Comparison of ENCODE assay signal across 16 cellular contexts in genomic region chr2:223598994-223599645, GRCh38. TPM values are rescaled to one million over a fixed set of nuclear protein-coding genes. Genes with fewer than 3 reads are reported as not detected.
DNase-seq lines count a peak whose midpoint lies in the region; TF ChIP-seq lines count a peak whose summit lies in the region.
"Had no signal": no experiment of that assay in that cellular context is flagged by ENCODE, and none has a peak within 500 bp of the region (broad histone marks: within the 10 kb centered on the region; RNA-seq: fewer than 3 reads in every experiment).

No MANE protein-coding gene starts in this region.

- peak overlapping the region; percentile 3 for H3K4me3 ChIP-seq in choroid plexus epithelial cell (ENCODE audit: low read depth, low read length)
- no peak overlapping the region for H3K4me3 ChIP-seq in osteoblast (ENCODE audit: insufficient read depth, low read length)
- no peak overlapping the region for H3K4me3 ChIP-seq in sigmoid colon
- H3K4me3 ChIP-seq: mucosa of descending colon had no signal

- intact Hi-C loops in sigmoid colon (cut with DNase I): no loop called here

- no peak overlapping the region for H2AFZ ChIP-seq in osteoblast (ENCODE audit: low read length)

- H3K36me3 ChIP-seq in osteoblast (ENCODE audit: insufficient read depth, low read length) (no peaks in the 10 kb centered on the region), sigmoid colon (no peaks in the 10 kb centered on the region)

- H4K20me1 ChIP-seq in osteoblast (ENCODE audit: insufficient read depth, low read length): no peaks in the 10 kb centered on the region

- no peak for TF ChIP-seq POLR2A in sigmoid colon (IDR thresholded peaks at IDR 0.05)

- 81 to 82% methylated on average over 2 of the region's 2 CpGs for WGBS in sigmoid colon, 2 donors

- peak overlapping the region; percentile 62 for H3K4me2 ChIP-seq in osteoblast (ENCODE audit: insufficient read depth, low read length)
- H3K4me2 ChIP-seq: KMS-11 had no signal

- DNase-seq in EL (peak; percentile 88), NCI-H226 (peak; percentile 62), choroid plexus epithelial cell (ENCODE audit: low read depth) (peak; percentile 95), osteoblast (ENCODE audit: insufficient read length, low spot score, missing footprints) (peak; percentile 65), NCI-H510A (lab: John Stamatoyannopoulos, UW) (no peak), sigmoid colon (no peak), NCI-H524 treated with DMSO at 0.1 percent for 48 hours (lab: John Stamatoyannopoulos, UW) (no peak)
- DNase-seq in activated CD4-positive, CD25-positive, alpha-beta regulatory T cell treated with anti-CD3 and anti-CD28 coated beads, Interleukin-2, amount 50 U/mL, for 72 hours: no peak
- DNase-seq: activated CD4-positive, alpha-beta T cell treated with anti-CD3 and anti-CD28 coated beads, Interleukin-2, amount 10 ng/mL, durations not matched to agents 7 days and 5 days; central memory CD4-positive, alpha-beta T cell; erythroblast; mucosa of descending colon; NCI-H2081; T-helper 17 cell had no signal

- H3K27ac ChIP-seq in osteoblast (ENCODE audit: low read depth, low read length): peak overlapping the region; percentile 83
- no peak overlapping the region for H3K27ac ChIP-seq in sigmoid colon
- H3K27ac ChIP-seq: KMS-11 had no signal

- peaks cover 13% of the 10 kb centered on the region for H3K4me1 ChIP-seq in osteoblast (ENCODE audit: insufficient read depth, low read length)
- H3K4me1 ChIP-seq in sigmoid colon: peaks cover 0 to 13% (median 5%) of the 10 kb centered on the region in 4 donors

- H3K9me3 ChIP-seq in osteoblast (ENCODE audit: low read depth, low read length): no peaks in the 10 kb centered on the region
- H3K9me3 ChIP-seq in sigmoid colon: no peaks in the 10 kb centered on the region
- H3K9me3 ChIP-seq: mucosa of descending colon had no signal

- TF ChIP-seq CTCF in choroid plexus epithelial cell (conservative IDR thresholded peaks at IDR 0.05; ENCODE audit: low read depth, low read length) (no peak), osteoblast (IDR thresholded peaks at IDR 0.05; ENCODE audit: extremely low read depth, low read depth, low read length) (no peak), sigmoid colon (IDR thresholded peaks at IDR 0.05) (no peak)

- H3K79me2 ChIP-seq in osteoblast (ENCODE audit: insufficient read depth, low read length): no peaks in the 10 kb centered on the region

- TF ChIP-seq EP300 in sigmoid colon (IDR thresholded peaks at IDR 0.05): no peak

- H3K27me3 ChIP-seq in osteoblast (ENCODE audit: insufficient read depth, low read length) (no peaks in the 10 kb centered on the region), sigmoid colon (no peaks in the 10 kb centered on the region)

RNA-seq across cellular contexts. Expression of gene SCG2, which starts 3.0 kb away (rescaled TPM):
- total RNA-seq in osteoblast (2.2 and 2.4 TPM in 2 replicates), sigmoid colon (10 to 100 TPM in 3 of 4 donors, 1 to 10 TPM in 1; 8.4 to 16.8 (median 12.3) TPM)
- 1 to 10 TPM in 2 of 3 donors, not detected in 1; 1.8 to 6.7 TPM for polyA plus RNA-seq in sigmoid colon
- total RNA-seq: activated T-helper 17 cell treated with anti-CD3 and anti-CD28 coated beads, Interleukin-2, amount 50 U/mL, for 72 hours; T-helper 17 cell had no signal

Comparison
In these comparisons a context has a peak if more than half of its experiments do, and no peak if none do; other contexts are left out.
1. DNase-seq: peak in EL (single experiment), NCI-H226 (single experiment), choroid plexus epithelial cell (single experiment) and osteoblast (single experiment); none in NCI-H510A (single experiment), activated CD4-positive, CD25-positive, alpha-beta regulatory T cell treated with anti-CD3 and anti-CD28 coated beads, Interleukin-2, amount 50 U/mL, for 72 hours (single experiment), sigmoid colon (single experiment) and NCI-H524 treated with DMSO at 0.1 percent for 48 hours (single experiment).